ENCODE assay signal across 1 cellular context in genomic region chr3:43063114-43063513, GRCh38.
TF ChIP-seq lines count a peak whose summit lies in the region.

No MANE protein-coding gene starts in this region.

TF ChIP-seq in H1, 55 proteins besides CTCF, POLR2A, EP300 and RAD21:
- TF ChIP-seq EZH2 (IDR thresholded peaks at IDR 0.05; ENCODE audit: low read depth, low read length, severe bottlenecking) = no peak
- no peak for TF ChIP-seq RBBP5 (IDR thresholded peaks at IDR 0.05; ENCODE audit: borderline replicate concordance, low read depth, low read length)
- no peak for TF ChIP-seq SRF (IDR thresholded peaks at IDR 0.05; ENCODE audit: low read depth, low read length)
- TF ChIP-seq JUN (IDR thresholded peaks at IDR 0.05; ENCODE audit: low read depth, low read length) = no peak
- TF ChIP-seq SIRT6 (IDR thresholded peaks at IDR 0.05; ENCODE audit: low read length) = no peak
- TF ChIP-seq HDAC2 (IDR thresholded peaks at IDR 0.05; ENCODE audit: borderline replicate concordance in 1 of 2, low read depth in 2 of 2, low read length in 2 of 2) = no peak
- TF ChIP-seq JUND (IDR thresholded peaks at IDR 0.05; ENCODE audit: low read length) = no peak
- TF ChIP-seq KDM5A (IDR thresholded peaks at IDR 0.05; ENCODE audit: low read length) = no peak
- TF ChIP-seq, protein P1, sequence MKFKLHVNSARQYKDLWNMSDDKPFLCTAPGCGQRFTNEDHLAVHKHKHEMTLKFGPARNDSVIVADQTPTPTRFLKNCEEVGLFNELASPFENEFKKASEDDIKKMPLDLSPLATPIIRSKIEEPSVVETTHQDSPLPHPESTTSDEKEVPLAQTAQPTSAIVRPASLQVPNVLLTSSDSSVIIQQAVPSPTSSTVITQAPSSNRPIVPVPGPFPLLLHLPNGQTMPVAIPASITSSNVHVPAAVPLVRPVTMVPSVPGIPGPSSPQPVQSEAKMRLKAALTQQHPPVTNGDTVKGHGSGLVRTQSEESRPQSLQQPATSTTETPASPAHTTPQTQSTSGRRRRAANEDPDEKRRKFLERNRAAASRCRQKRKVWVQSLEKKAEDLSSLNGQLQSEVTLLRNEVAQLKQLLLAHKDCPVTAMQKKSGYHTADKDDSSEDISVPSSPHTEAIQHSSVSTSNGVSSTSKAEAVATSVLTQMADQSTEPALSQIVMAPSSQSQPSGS (IDR thresholded peaks at IDR 0.05; ENCODE audit: low read length) = no peak
- TF ChIP-seq ZNF274 (IDR thresholded peaks at IDR 0.05; ENCODE audit: borderline replicate concordance, extremely low read depth, low read length) = no peak
- no peak for TF ChIP-seq SIX5 (IDR thresholded peaks at IDR 0.05; ENCODE audit: low read depth, low read length)
- no peak for TF ChIP-seq KDM1A (IDR thresholded peaks at IDR 0.05; ENCODE audit: borderline replicate concordance, low read length)
- TF ChIP-seq EGR1 (IDR thresholded peaks at IDR 0.05; ENCODE audit: borderline replicate concordance, low read depth, low read length) = no peak
- no peak for TF ChIP-seq SAP30 (IDR thresholded peaks at IDR 0.05; ENCODE audit: insufficient read depth, insufficient replicate concordance, low read length)
- TF ChIP-seq CHD1 (IDR thresholded peaks at IDR 0.05; ENCODE audit: low read depth, low read length) = no peak
- no peak for TF ChIP-seq E2F6 (IDR thresholded peaks at IDR 0.05)
- TF ChIP-seq FOSL1 (IDR thresholded peaks at IDR 0.05; ENCODE audit: insufficient read depth, low read depth, low read length) = no peak
- TF ChIP-seq MAFK (IDR thresholded peaks at IDR 0.05; ENCODE audit: low read depth, low read length) = no peak
- TF ChIP-seq CREB1 (IDR thresholded peaks at IDR 0.05) = no peak
- TF ChIP-seq CBX8 (IDR thresholded peaks at IDR 0.05; ENCODE audit: borderline replicate concordance, low read depth, low read length) = no peak
